In genomic region chr13:112967666-112968379, GRCh38 we compare ENCODE assay signal across 8 cellular contexts. TPM values are rescaled to one million over a fixed set of nuclear protein-coding genes. Genes with fewer than 3 reads are reported as not detected.
DNase-seq lines count a peak whose midpoint lies in the region; ATAC-seq and TF ChIP-seq lines count a peak whose summit lies in the region.

No MANE protein-coding gene starts in this region.

- POLR2A ChIA-PET in OCI-LY7 (lab: Charles Lee): interaction anchor here (0.5 kb wide), 1 partner anchor 926 kb away, joined by 4 read pairs; no protein-coding TSS in a partner anchor

- H3K9ac ChIP-seq in ES-I3 (ENCODE audit: low read depth, low read length): peak overlapping the region; percentile 78; the same call in 1 of the 2 replicates

- WGBS in heart right ventricle, 2 donors: 77 to 78% methylated on average over 23 of the region's 23 CpGs
- WGBS in prostate gland: 77% methylated on average over 23 of the region's 23 CpGs

- CTCF ChIA-PET in OCI-LY7 (lab: Charles Lee; ENCODE audit: unreplicated experiment): interaction anchor here (0.6 kb wide), 1 partner anchor 18 kb away, joined by 13 read pairs; no protein-coding TSS in a partner anchor

- H3K27me3 ChIP-seq in heart right ventricle (peaks cover 0 to 34% (median 7%) of the 10 kb centered on the region in 7 donors), prostate gland (replicated peaks; ENCODE audit: insufficient read depth) (no peaks in the 10 kb centered on the region)

- no peaks in the 10 kb centered on the region for H3K79me2 ChIP-seq in OCI-LY7 (ENCODE audit: insufficient read depth, low read depth, low read length)

- no peaks in the 10 kb centered on the region for H3K9me2 ChIP-seq in OCI-LY7 (ENCODE audit: insufficient read depth, low read length)

- no TSS peak for BruUV-seq in OCI-LY7 (replicated peaks; lab: Mats Ljungman, UMichigan)

- ATAC-seq in heart right ventricle (no peak), HG02798 (IDR thresholded peaks at IDR 0.05; ENCODE audit: poor library complexity, unreplicated experiment) (no peak), GM21717 (IDR thresholded peaks at IDR 0.05; ENCODE audit: unreplicated experiment) (no peak)

- no peak overlapping the region for H3K27ac ChIP-seq in OCI-LY7 (ENCODE audit: low read depth, low read length, poor library complexity, severe bottlenecking)
- H3K27ac ChIP-seq in heart right ventricle: peak overlapping the region in 8 of 10 donors; percentile 62 to 91 (median 84)
- peak overlapping the region in 1 of 2 donors; percentile 81 for H3K27ac ChIP-seq in prostate gland

- H3K4me3 ChIP-seq in OCI-LY7 (ENCODE audit: low read depth, low read length, poor library complexity, severe bottlenecking) (peak overlapping the region; percentile 78), heart right ventricle (peak overlapping the region; percentile 34 to 70 (median 58)), prostate gland (peak overlapping the region; percentile 54 to 68)

- intact Hi-C loops in OCI-LY7 (cut with micrococcal nuclease; ENCODE audit: unreplicated experiment): no loop called here
- intact Hi-C loops in heart right ventricle (cut with DNase I): loop anchor here in 1 of 10 donors (5.0 kb wide), 1 partner anchor 254 kb away; no protein-coding TSS in a partner anchor
- intact Hi-C loops in prostate gland (cut with DNase I): no loop called here

- no peak overlapping the region for H2AFZ ChIP-seq in OCI-LY7 (ENCODE audit: low read length)

- no peak for TF ChIP-seq POLR2A in prostate gland (IDR thresholded peaks at IDR 0.05)

- H3K36me3 ChIP-seq in ES-I3 (ENCODE audit: insufficient read depth, low read length) (no peaks in the 10 kb centered on the region), OCI-LY7 (ENCODE audit: insufficient read depth, low read length) (no peaks in the 10 kb centered on the region), heart right ventricle (no peaks in the 10 kb centered on the region), prostate gland (no peaks in the 10 kb centered on the region)

- H3K4me1 ChIP-seq in ES-I3 (ENCODE audit: insufficient read depth, low read length): peaks cover 6% of the 10 kb centered on the region; the same call in 1 of the 2 replicates
- H3K4me1 ChIP-seq in OCI-LY7 (ENCODE audit: insufficient read depth, low read length, poor library complexity, severe bottlenecking): peaks cover 8% of the 10 kb centered on the region
- H3K4me1 ChIP-seq in heart right ventricle: peaks cover 3 to 45% (median 21%) of the 10 kb centered on the region in 9 donors
- no peaks in the 10 kb centered on the region for H3K4me1 ChIP-seq in prostate gland (replicated peaks)

- no peaks in the 10 kb centered on the region for H4K20me1 ChIP-seq in OCI-LY7 (ENCODE audit: insufficient read depth, low read length)

- H3K4me2 ChIP-seq in OCI-LY7 (ENCODE audit: low read length): peak overlapping the region; percentile 86

- TF ChIP-seq CTCF in OCI-LY7 (conservative IDR thresholded peaks at IDR 0.05; ENCODE audit: low read length) (no peak), heart right ventricle (IDR thresholded peaks at IDR 0.05) (no peak), prostate gland (IDR thresholded peaks at IDR 0.05) (no peak)

- no peak for DNase-seq in OCI-LY7 (ENCODE audit: low spot score)
- no peak for DNase-seq in heart right ventricle
- no peak for DNase-seq in prostate gland (ENCODE audit: low spot score)
- no peak for DNase-seq in NCI-H510A (lab: John Stamatoyannopoulos, UW)
- DNase-seq in NCI-H526 (lab: John Stamatoyannopoulos, UW): no peak

- no peaks in the 10 kb centered on the region; the same call in 1 of the 2 replicates for H3K9me3 ChIP-seq in ES-I3 (ENCODE audit: control insufficient read depth, insufficient read depth, low read length)
- no peaks in the 10 kb centered on the region for H3K9me3 ChIP-seq in OCI-LY7 (ENCODE audit: low read length)
- no peaks in the 10 kb centered on the region for H3K9me3 ChIP-seq in heart right ventricle
- no peaks in the 10 kb centered on the region for H3K9me3 ChIP-seq in prostate gland

RNA-seq across cellular contexts. Expression of gene MCF2L, which starts 1.2 kb away (rescaled TPM):
- 2.8 and 8.4 TPM in 2 replicates for total RNA-seq in OCI-LY7 (2014; rRNA removed; shearing (Covaris generic))
- total RNA-seq in OCI-LY7 (2022): 12.8 and 16.4 TPM in 2 replicates
- 10 to 100 TPM; 29.6 to 99.8 (median 45.3) TPM for total RNA-seq in heart right ventricle
- polyA plus RNA-seq in heart right ventricle: 10 to 100 TPM; 38.6 to 94.1 TPM
- total RNA-seq in prostate gland: 10 to 100 TPM; 47.6 to 64.7 TPM
